Comparison of ENCODE assay signal across 19 cellular contexts in genomic region chr19:34228347-34228746, GRCh38. TPM values are rescaled to one million over a fixed set of nuclear protein-coding genes. Genes with fewer than 3 reads are reported as not detected.
DNase-seq lines count a peak whose midpoint lies in the region; ATAC-seq and TF ChIP-seq lines count a peak whose summit lies in the region.
"Had no signal": no experiment of that assay in that cellular context is flagged by ENCODE, and none has a peak within 500 bp of the region (broad histone marks: within the 10 kb centered on the region; RNA-seq: fewer than 3 reads in every experiment).

No MANE protein-coding gene starts in this region.

- no peaks in the 10 kb centered on the region for H3K27me3 ChIP-seq in adrenal gland
- no peaks in the 10 kb centered on the region for H3K27me3 ChIP-seq in foreskin keratinocyte
- H3K27me3 ChIP-seq in A673 (replicated peaks; ENCODE audit: insufficient read depth, low read depth, low read length, poor library complexity), result no peaks in the 10 kb centered on the region
- H3K27me3 ChIP-seq: BE2C, MG63 had no signal

- BruUV-seq in A673 (replicated peaks; lab: Mats Ljungman, UMichigan), result no TSS peak

- POLR2A ChIA-PET in A673 (lab: Charles Lee; ENCODE audit: low non-redundant PET), result no interaction called here

- H3K9me3 ChIP-seq in adrenal gland (replicated peaks in 1 of 3), result no peaks in the 10 kb centered on the region
- H3K9me3 ChIP-seq in A673 (ENCODE audit: low read depth, low read length, poor library complexity, severe bottlenecking), result no peaks in the 10 kb centered on the region
- H3K9me3 ChIP-seq: BE2C, MG63 had no signal

- DNase-seq in AG08395 (ENCODE audit: low spot score) (peak; percentile 39), HCEC 1CT (peak; percentile 71), adrenal gland (peak in 3 of 7 donors; percentile 34 to 50 (median 44)), foreskin keratinocyte (peak in 1 of 2 donors; percentile 21), NCI-H1694 (lab: John Stamatoyannopoulos, UW) (no peak), NCI-H2171 treated with DMSO at 0.1 percent for 48 hours (lab: John Stamatoyannopoulos, UW) (no peak), A673 (ENCODE audit: low spot score) (no peak)
- DNase-seq in stimulated activated naive CD4-positive, alpha-beta T cell treated with Interleukin-2 at 50 U/mL for 16 hours (lab: John Stamatoyannopoulos, UW), result no peak
- DNase-seq: ACHN; BE2C; CD4-positive, alpha-beta memory T cell; DMS79 treated with DMSO at 0.1 percent for 48 hours; MG63; NCI-H1105; NCI-H2029; NCI-H526; OCI-M1 had no signal

- H3K36me3 ChIP-seq in adrenal gland (replicated peaks in 1 of 2) (peaks cover 0 to 47% of the 10 kb centered on the region in 2 donors), A673 (ENCODE audit: insufficient read depth, low read length, poor library complexity, severe bottlenecking) (peaks cover 70% of the 10 kb centered on the region)

- H3K4me1 ChIP-seq in adrenal gland (replicated peaks in 1 of 2) (peaks cover 20 to 39% of the 10 kb centered on the region in 2 donors), foreskin keratinocyte (peaks cover 14% of the 10 kb centered on the region), A673 (ENCODE audit: insufficient read depth, low read length, poor library complexity, severe bottlenecking) (no peaks in the 10 kb centered on the region)
- H3K4me1 ChIP-seq: BE2C had no signal

- peak; percentile 23 for ATAC-seq in foreskin keratinocyte
- ATAC-seq: GM23338, K562 had no signal

- H3K27ac ChIP-seq in adrenal gland (peak overlapping the region in 3 of 5 donors; percentile 15 to 71 (median 23)), foreskin keratinocyte (no peak overlapping the region), A673 (ENCODE audit: low read depth, low read length, poor library complexity, severe bottlenecking) (no peak overlapping the region)

- CTCF ChIA-PET in A673 (lab: Charles Lee), result no interaction called here

- intact Hi-C loops in adrenal gland (cut with DNase I) (no loop called here), A673 (cut with micrococcal nuclease; ENCODE audit: unreplicated experiment) (no loop called here)

- TF ChIP-seq POLR2A in adrenal gland (IDR thresholded peaks at IDR 0.05), result no peak

- WGBS in adrenal gland, 4 donors, result 22 to 34% (median 24%) methylated on average over 1 of the region's 1 CpG

- TF ChIP-seq CTCF in adrenal gland (IDR thresholded peaks at IDR 0.05) (no peak), foreskin keratinocyte (conservative IDR thresholded peaks at IDR 0.05) (no peak), A673 (conservative IDR thresholded peaks at IDR 0.05; ENCODE audit: low read depth, low read length) (no peak)

- H3K4me3 ChIP-seq in adrenal gland (no peak overlapping the region), A673 (ENCODE audit: low read depth, low read length, poor library complexity, severe bottlenecking) (no peak overlapping the region)
- H3K4me3 ChIP-seq: GM23338, K562, MG63 had no signal

RNA-seq across cellular contexts. Expression of gene GARRE1, which starts 26.0 kb away (rescaled TPM):
- total RNA-seq in adrenal gland (10 to 100 TPM in 7 of 8 donors, 1 to 10 TPM in 1; 5.1 to 20.9 (median 15.8) TPM), foreskin keratinocyte (9.9 and 11.1 TPM in 2 replicates), A673 (2021) (21.0 and 22.9 TPM in 2 replicates)
- polyA plus RNA-seq in adrenal gland (10 to 100 TPM in 2 of 3 donors, 1 to 10 TPM in 1; 7.5 to 13.2 (median 10.5) TPM), foreskin keratinocyte (2.1 and 2.4 TPM in 2 replicates)

RNA-seq across cellular contexts. Expression of gene LSM14A, which starts 56.0 kb away (rescaled TPM):
- total RNA-seq in adrenal gland (100 to 1,000 TPM in 4 of 8 donors, 10 to 100 TPM in 4; 70.4 to 130 (median 104) TPM), foreskin keratinocyte (74.5 and 91.4 TPM in 2 replicates), A673 (2021) (134 and 137 TPM in 2 replicates)
- polyA plus RNA-seq in adrenal gland (10 to 100 TPM; 44.5 to 91.0 (median 74.2) TPM), foreskin keratinocyte (35.2 and 38.1 TPM in 2 replicates)

Comparison
In these comparisons a context has a peak if more than half of its experiments do, and no peak if none do; other contexts are left out.
1. DNase-seq: peak in AG08395 (single experiment) and HCEC 1CT (single experiment); none in NCI-H1694 (single experiment), NCI-H2171 treated with DMSO at 0.1 percent for 48 hours (single experiment), A673 (single experiment) and stimulated activated naive CD4-positive, alpha-beta T cell treated with Interleukin-2 at 50 U/mL for 16 hours (single experiment).
2. H3K27ac ChIP-seq: peak in adrenal gland (3 of 5); none in foreskin keratinocyte (single experiment) and A673 (single experiment).